Comparison of ENCODE assay signal across 8 cellular contexts in genomic region chr5:94745786-94746730, GRCh38.
DNase-seq lines count a peak whose midpoint lies in the region; ATAC-seq and TF ChIP-seq lines count a peak whose summit lies in the region.

No MANE protein-coding gene starts in this region.

- TF ChIP-seq CTCF in A673 (conservative IDR thresholded peaks at IDR 0.05; ENCODE audit: low read depth, low read length): no peak
- TF ChIP-seq CTCF in gastroesophageal sphincter (IDR thresholded peaks at IDR 0.05): no peak

- no peak overlapping the region for H3K27ac ChIP-seq in A673 (ENCODE audit: low read depth, low read length, poor library complexity, severe bottlenecking)
- H3K27ac ChIP-seq in gastroesophageal sphincter: no peak overlapping the region

- TF ChIP-seq POLR2A in gastroesophageal sphincter (IDR thresholded peaks at IDR 0.05): no peak

- ATAC-seq in GM19328 (IDR thresholded peaks at IDR 0.05; ENCODE audit: unreplicated experiment) (peak; percentile 68), HG03064 (IDR thresholded peaks at IDR 0.05; ENCODE audit: low read depth, unreplicated experiment) (peak; percentile 56), SK-N-SH treated with all-trans-retinoic acid at 6 μM for 48 hours (peak; percentile 32; the same call in 1 of the 3 replicates), gastroesophageal sphincter (no peak)

- no peaks in the 10 kb centered on the region for H3K4me1 ChIP-seq in A673 (ENCODE audit: insufficient read depth, low read length, poor library complexity, severe bottlenecking)
- no peaks in the 10 kb centered on the region for H3K4me1 ChIP-seq in gastroesophageal sphincter

- POLR2A ChIA-PET in A673 (lab: Charles Lee; ENCODE audit: low non-redundant PET): no interaction called here

- BruUV-seq in A673 (replicated peaks; lab: Mats Ljungman, UMichigan): no TSS peak

- WGBS in gastroesophageal sphincter (ENCODE audit: low coverage in 1 of 2), 2 donors: 60 to 62% methylated on average over 5 of the region's 5 CpGs

- TF ChIP-seq EP300 in gastroesophageal sphincter (IDR thresholded peaks at IDR 0.05): no peak

- CTCF ChIA-PET in A673 (lab: Charles Lee): no interaction called here

- H3K9me3 ChIP-seq in A673 (ENCODE audit: low read depth, low read length, poor library complexity, severe bottlenecking): no peaks in the 10 kb centered on the region
- H3K9me3 ChIP-seq in gastroesophageal sphincter: no peaks in the 10 kb centered on the region

- H3K36me3 ChIP-seq in A673 (ENCODE audit: insufficient read depth, low read length, poor library complexity, severe bottlenecking) (no peaks in the 10 kb centered on the region), gastroesophageal sphincter (no peaks in the 10 kb centered on the region)

- no peak overlapping the region for H3K4me3 ChIP-seq in A673 (ENCODE audit: low read depth, low read length, poor library complexity, severe bottlenecking)
- no peak overlapping the region for H3K4me3 ChIP-seq in gastroesophageal sphincter

- H3K27me3 ChIP-seq in A673 (replicated peaks; ENCODE audit: insufficient read depth, low read depth, low read length, poor library complexity) (no peaks in the 10 kb centered on the region), gastroesophageal sphincter (no peaks in the 10 kb centered on the region)

- intact Hi-C loops in A673 (cut with micrococcal nuclease; ENCODE audit: unreplicated experiment): no loop called here
- intact Hi-C loops in cardiac septum (cut with DNase I): no loop called here

- DNase-seq in A673 (ENCODE audit: low spot score) (peak; percentile 21), NCI-H524 treated with DMSO at 0.1 percent for 48 hours (lab: John Stamatoyannopoulos, UW) (no peak), cardiac septum (ENCODE audit: low spot score) (no peak), NCI-H2107 (lab: John Stamatoyannopoulos, UW) (no peak)

TF ChIP-seq in SK-N-SH treated with all-trans-retinoic acid at 6 μM for 48 hours, 23 proteins besides CTCF, POLR2A, EP300 and RAD21:
- TF ChIP-seq ZC3H10 (CRISPR knock-in tag; IDR thresholded peaks at IDR 0.05) (no peak), POU6F1 (CRISPR knock-in tag; IDR thresholded peaks at IDR 0.05; ENCODE audit: borderline replicate concordance, low read depth) (no peak), ZNF70 (CRISPR knock-in tag; IDR thresholded peaks at IDR 0.05) (no peak), CSRNP3 (CRISPR knock-in tag; IDR thresholded peaks at IDR 0.05) (no peak)
